14 cellular contexts compared by ENCODE assay signal in genomic region chr2:98598781-98599428, GRCh38. TPM values are rescaled to one million over a fixed set of nuclear protein-coding genes. Genes with fewer than 3 reads are reported as not detected.
A peak's percentile ranks its signal among the peaks of the same experiment; 100 is the strongest.
DNase-seq lines count a peak whose midpoint lies in the region; ATAC-seq and TF ChIP-seq lines count a peak whose summit lies in the region.
"Had no signal": no experiment of that assay in that cellular context is flagged by ENCODE, and none has a peak within 500 bp of the region (broad histone marks: within the 10 kb centered on the region; RNA-seq: fewer than 3 reads in every experiment).

No MANE protein-coding gene starts in this region.

- BruUV-seq in IMR-90 (replicated peaks; lab: Mats Ljungman, UMichigan), result no TSS peak

- H3K18ac ChIP-seq in IMR-90 (ENCODE audit: low read depth, low read length), result no peak overlapping the region

- POLR2A ChIA-PET in CD8-positive, alpha-beta memory T cell (lab: Charles Lee), result no interaction called here
- POLR2A ChIA-PET in IMR-90 (lab: Charles Lee; ENCODE audit: unreplicated experiment), result no interaction called here
- POLR2A ChIA-PET in GM10248 (lab: Yijun Ruan, JAX), result interaction anchor here (0.6 kb wide), 1 partner anchor 542 kb away, joined by 7 read pairs; no protein-coding TSS in a partner anchor

- H4K20me1 ChIP-seq in IMR-90 (ENCODE audit: insufficient read depth, low read length), result no peaks in the 10 kb centered on the region; the same call in 1 of the 2 replicates

- no peak overlapping the region for H3K14ac ChIP-seq in IMR-90 (replicated peaks; ENCODE audit: low read depth, low read length)

- peaks cover 14 to 22% (median 21%) of the 10 kb centered on the region in 3 donors for H3K4me1 Mint-ChIP-seq in CD8-positive, alpha-beta memory T cell
- peaks cover 4% of the 10 kb centered on the region for H3K4me1 Mint-ChIP-seq in activated naive CD8-positive, alpha-beta T cell treated with anti-CD3 and anti-CD28 coated beads, Interleukin-2, amount 50 U/mL, for 24 hours
- peaks cover 13 to 44% of the 10 kb centered on the region in 2 donors for H3K4me1 Mint-ChIP-seq in immature natural killer cell
- H3K4me1 Mint-ChIP-seq: GM23338 had no signal

- no peak overlapping the region for H3K4me3 Mint-ChIP-seq in CD8-positive, alpha-beta memory T cell
- no peak overlapping the region for H3K4me3 Mint-ChIP-seq in activated naive CD8-positive, alpha-beta T cell treated with anti-CD3 and anti-CD28 coated beads, Interleukin-2, amount 50 U/mL, for 24 hours
- no peak overlapping the region for H3K4me3 Mint-ChIP-seq in immature natural killer cell
- H3K4me3 Mint-ChIP-seq: GM23338 had no signal

- no peak overlapping the region for H4K8ac ChIP-seq in IMR-90 (ENCODE audit: low read depth in 2 of 2, low read length in 2 of 2)

- H3K27me3 Mint-ChIP-seq in CD8-positive, alpha-beta memory T cell, result no peaks in the 10 kb centered on the region
- no peaks in the 10 kb centered on the region for H3K27me3 Mint-ChIP-seq in activated naive CD8-positive, alpha-beta T cell treated with anti-CD3 and anti-CD28 coated beads, Interleukin-2, amount 50 U/mL, for 24 hours
- peaks cover 0 to 7% (median 0%) of the 10 kb centered on the region in 3 donors for H3K27me3 Mint-ChIP-seq in immature natural killer cell (ENCODE audit: low read depth in 3 of 3)

- no peak overlapping the region for H2BK15ac ChIP-seq in IMR-90 (ENCODE audit: low read depth, low read length)

- H3K36me3 ChIP-seq in CD8-positive, alpha-beta memory T cell (ENCODE audit: insufficient read depth, low read length), result peaks cover 17% of the 10 kb centered on the region
- H3K36me3 ChIP-seq in IMR-90 (ENCODE audit: control insufficient read depth, insufficient read depth, low read length) (peaks cover 12% of the 10 kb centered on the region), psoas muscle (ENCODE audit: insufficient read depth in 1 of 2, low read depth in 1 of 2) (peaks cover 8 to 80% of the 10 kb centered on the region in 2 donors)

- H2AK9ac ChIP-seq in IMR-90 (replicated peaks; ENCODE audit: low read depth, low read length, poor library complexity), result no peak overlapping the region

- peaks cover 0 to 2% (median under 1%) of the 10 kb centered on the region in 5 donors for H3K9me3 Mint-ChIP-seq in CD8-positive, alpha-beta memory T cell
- H3K9me3 Mint-ChIP-seq in activated naive CD8-positive, alpha-beta T cell treated with anti-CD3 and anti-CD28 coated beads, Interleukin-2, amount 50 U/mL, for 24 hours, result peaks cover 1% of the 10 kb centered on the region
- peaks cover 0 to 2% (median under 1%) of the 10 kb centered on the region in 6 donors for H3K9me3 Mint-ChIP-seq in immature natural killer cell

- no peaks in the 10 kb centered on the region for H3K9me1 ChIP-seq in IMR-90 (ENCODE audit: insufficient read depth, low read length)

- no peak overlapping the region for H2BK120ac ChIP-seq in IMR-90 (ENCODE audit: low read depth, low read length)

- no peak for TF ChIP-seq POLR2A in IMR-90 (IDR thresholded peaks at IDR 0.05; ENCODE audit: low read depth, low read length)

- peak overlapping the region in 7 of 8 donors; percentile 5 to 83 (median 48) for H3K27ac Mint-ChIP-seq in CD8-positive, alpha-beta memory T cell
- peak overlapping the region; percentile 28 for H3K27ac Mint-ChIP-seq in activated naive CD8-positive, alpha-beta T cell treated with anti-CD3 and anti-CD28 coated beads, Interleukin-2, amount 50 U/mL, for 24 hours
- H3K27ac Mint-ChIP-seq in immature natural killer cell, result peak overlapping the region; percentile 25 to 80 (median 66)
- H3K27ac Mint-ChIP-seq: GM23338 had no signal

- no peaks in the 10 kb centered on the region for H3K4me1 ChIP-seq in CD8-positive, alpha-beta memory T cell (ENCODE audit: insufficient read depth, low read length)
- no peaks in the 10 kb centered on the region for H3K4me1 ChIP-seq in IMR-90 (ENCODE audit: control insufficient read depth, insufficient read depth, low read length)
- no peaks in the 10 kb centered on the region for H3K4me1 ChIP-seq in psoas muscle
- H3K4me1 ChIP-seq: testis had no signal

- WGBS in IMR-90 (ENCODE audit: extremely low coverage in 2 of 2, insufficient read length in 1 of 2), 2 experiments, result no CpG with 5 or more reads among the region's 1 CpG
- 91 to 95% (median 92%) methylated on average over 1 of the region's 1 CpG for WGBS in psoas muscle, 3 donors

- no peak overlapping the region for H2BK20ac ChIP-seq in IMR-90 (ENCODE audit: low read depth, low read length)

- H3K27ac ChIP-seq in CD8-positive, alpha-beta memory T cell (ENCODE audit: low read depth, low read length), result no peak overlapping the region
- H3K27ac ChIP-seq in IMR-90 (ENCODE audit: insufficient read depth, low read length), result no peak overlapping the region
- no peak overlapping the region for H3K27ac ChIP-seq in psoas muscle
- H3K27ac ChIP-seq: cardiac muscle cell, RWPE1, testis had no signal

- no peak overlapping the region for H4K91ac ChIP-seq in IMR-90 (ENCODE audit: insufficient read depth, low read depth, low read length)

- no peak overlapping the region for H2BK5ac ChIP-seq in IMR-90 (ENCODE audit: low read depth, low read length, poor library complexity, severe bottlenecking)

- peaks cover 0 to 9% of the 10 kb centered on the region in 2 experiments; a peak in 1 of 4 replicates for H3K79me1 ChIP-seq in IMR-90 (ENCODE audit: low read depth in 1 of 2, low read length in 2 of 2)

- CTCF ChIA-PET in CD8-positive, alpha-beta memory T cell (lab: Charles Lee), result interaction anchor here (0.7 kb wide), 2 partner anchors 141 to 937 kb away, joined by 3 read pairs; no protein-coding TSS in a partner anchor
- CTCF ChIA-PET in IMR-90 (lab: Yijun Ruan, JAX), result no interaction called here
- CTCF ChIA-PET in GM10248 (lab: Yijun Ruan, JAX), result interaction anchor here (1.6 to 2.0 kb wide), 2 partner anchors 14 to 30 kb away, joined by 3 to 8 read pairs; no protein-coding TSS in a partner anchor

- no peak overlapping the region for H3K4ac ChIP-seq in IMR-90 (ENCODE audit: low read depth, low read length)

- no peak overlapping the region for H4K5ac ChIP-seq in IMR-90 (ENCODE audit: low read depth, low read length)

- H3K4me3 ChIP-seq in CD8-positive, alpha-beta memory T cell (ENCODE audit: low read length), result no peak overlapping the region
- no peak overlapping the region for H3K4me3 ChIP-seq in IMR-90 (ENCODE audit: insufficient read depth, low read depth, low read length)
- H3K4me3 ChIP-seq in psoas muscle, result no peak overlapping the region
- H3K4me3 ChIP-seq: cardiac muscle cell, GM23338, testis had no signal

- H3K4me2 ChIP-seq in IMR-90 (ENCODE audit: low read depth, low read length), result no peak overlapping the region
- H3K4me2 ChIP-seq: GM23338 had no signal

- no peak overlapping the region for H3K23ac ChIP-seq in IMR-90 (ENCODE audit: low read depth, low read length)

- no peaks in the 10 kb centered on the region for H3K27me3 ChIP-seq in CD8-positive, alpha-beta memory T cell (ENCODE audit: insufficient read depth, low read length, poor library complexity, severe bottlenecking)
- H3K27me3 ChIP-seq in IMR-90 (ENCODE audit: control insufficient read depth, insufficient read depth, low read length), result no peaks in the 10 kb centered on the region
- no peaks in the 10 kb centered on the region for H3K27me3 ChIP-seq in psoas muscle (ENCODE audit: insufficient read depth in 3 of 3, low read length in 2 of 3)
- H3K27me3 ChIP-seq: cardiac muscle cell, testis had no signal

- TF ChIP-seq CTCF in IMR-90 (conservative IDR thresholded peaks at IDR 0.05; ENCODE audit: low read depth, low read length) (no peak), GM10248 (IDR thresholded peaks at IDR 0.05; ENCODE audit: control extremely low read depth, extremely low read depth, low read depth, missing control alignments) (no peak), psoas muscle (IDR thresholded peaks at IDR 0.05) (no peak)

- no peak for DNase-seq in CD8-positive, alpha-beta memory T cell
- DNase-seq in IMR-90, result peak; percentile 60
- DNase-seq in activated naive CD8-positive, alpha-beta T cell treated with anti-CD3 and anti-CD28 coated beads, Interleukin-2, amount 50 U/mL, for 24 hours, result no peak
- DNase-seq in immature natural killer cell, result no peak
- DNase-seq in GM10248 (ENCODE audit: extremely low spot score), result no peak
- DNase-seq in OCI-M1 (lab: John Stamatoyannopoulos, UW), result no peak
- no peak for DNase-seq in psoas muscle
- DNase-seq: NCI-H1417 treated with DMSO at 0.1 percent for 48 hours, NCI-H510A, testis had no signal

- H3K56ac ChIP-seq in IMR-90 (ENCODE audit: extremely low read depth, insufficient read depth, low read length), result no peak overlapping the region

- intact Hi-C loops in IMR-90 (cut with micrococcal nuclease) (no loop called here), psoas muscle (cut with DNase I) (no loop called here)

- no peak for TF ChIP-seq RAD21 in IMR-90 (IDR thresholded peaks at IDR 0.05; ENCODE audit: low read length)

- H3K9ac ChIP-seq in IMR-90 (ENCODE audit: low read depth, low read length), result no peak overlapping the region

- in situ Hi-C loops in IMR-90 (cut with MboI; ENCODE audit: low sequenced_read_pairs), result no loop called here

- H2AK5ac ChIP-seq in IMR-90 (ENCODE audit: low read depth, low read length), result no peak overlapping the region

- H3K36me3 Mint-ChIP-seq in CD8-positive, alpha-beta memory T cell, result peaks cover 4 to 75% (median 5%) of the 10 kb centered on the region in 3 donors
- peaks cover 53% of the 10 kb centered on the region for H3K36me3 Mint-ChIP-seq in activated naive CD8-positive, alpha-beta T cell treated with anti-CD3 and anti-CD28 coated beads, Interleukin-2, amount 50 U/mL, for 24 hours (ENCODE audit: low read depth)
- peaks cover 3 to 27% (median 9%) of the 10 kb centered on the region in 3 donors for H3K36me3 Mint-ChIP-seq in immature natural killer cell

- no peak overlapping the region for H2AFZ ChIP-seq in IMR-90 (replicated peaks; ENCODE audit: low read length, poor library complexity)
- H2AFZ ChIP-seq: GM23338 had no signal

- no peaks in the 10 kb centered on the region for H3K9me3 ChIP-seq in CD8-positive, alpha-beta memory T cell (ENCODE audit: low read length)
- no peaks in the 10 kb centered on the region for H3K9me3 ChIP-seq in IMR-90 (ENCODE audit: control insufficient read depth, insufficient read depth, low read length)
- no peaks in the 10 kb centered on the region for H3K9me3 ChIP-seq in psoas muscle
- H3K9me3 ChIP-seq: testis had no signal

- peak; percentile 17 for ATAC-seq in IMR-90 (ENCODE audit: low read depth)
- no peak for ATAC-seq in activated naive CD8-positive, alpha-beta T cell treated with anti-CD3 and anti-CD28 coated beads, Interleukin-2, amount 50 U/mL, for 24 hours
- no peak for ATAC-seq in psoas muscle
- ATAC-seq: GM23338, sciatic nerve had no signal

- dilution Hi-C loops in IMR-90 (cut with HindIII; ENCODE audit: low sequenced_read_pairs, unreplicated experiment), result no loop called here

RNA-seq across cellular contexts. Expression of gene COA5, which starts 9.4 kb away (rescaled TPM):
- total RNA-seq in CD8-positive, alpha-beta memory T cell, result 10 to 100 TPM; 26.7 to 29.2 TPM
- 31.2 TPM for polyA plus RNA-seq in CD8-positive, alpha-beta memory T cell
- total RNA-seq in IMR-90 (2012; rRNA removed) (8.4 and 16.4 TPM in 2 replicates), psoas muscle (10 to 100 TPM; 22.5 to 37.5 (median 29.2) TPM)
- polyA plus RNA-seq in IMR-90 (2012; rRNA removed) (10.1 and 14.2 TPM in 2 replicates), immature natural killer cell (10 to 100 TPM; 34.0 to 54.6 (median 37.5) TPM), psoas muscle (10 to 100 TPM; 26.3 to 58.5 (median 35.2) TPM)
- 7.7 and 10.4 TPM in 2 replicates for polyA plus RNA-seq in IMR-90 (2012; cell fraction: cytosol; rRNA removed)
- 3.6 and 26.9 TPM in 2 replicates for polyA plus RNA-seq in IMR-90 (2012; cell fraction: nucleus; rRNA removed; ENCODE audit: low replicate concordance)

RNA-seq across cellular contexts. Expression of gene UNC50, which starts 9.5 kb away (rescaled TPM):
- total RNA-seq in CD8-positive, alpha-beta memory T cell, result 10 to 100 TPM; 41.8 to 42.4 TPM
- 53.1 TPM for polyA plus RNA-seq in CD8-positive, alpha-beta memory T cell
- total RNA-seq in IMR-90 (2012; rRNA removed) (18.3 and 40.3 TPM in 2 replicates), psoas muscle (10 to 100 TPM; 19.9 to 35.1 (median 22.4) TPM)
- polyA plus RNA-seq in IMR-90 (2012; rRNA removed) (29.5 and 34.1 TPM in 2 replicates), immature natural killer cell (10 to 100 TPM; 42.1 to 73.4 (median 58.6) TPM), psoas muscle (10 to 100 TPM; 26.6 to 48.5 (median 37.3) TPM)
- 12.0 and 13.8 TPM in 2 replicates for polyA plus RNA-seq in IMR-90 (2012; cell fraction: cytosol; rRNA removed)
- polyA plus RNA-seq in IMR-90 (2012; cell fraction: nucleus; rRNA removed; ENCODE audit: low replicate concordance), result 12.8 and 48.5 TPM in 2 replicates
